ENCODE assay signal across 1 cellular context in genomic region chr19:14051980-14052379, GRCh38.
TF ChIP-seq lines count a peak whose summit lies in the region.

No MANE protein-coding gene starts in this region.

TF ChIP-seq in HepG2, 621 proteins besides CTCF, POLR2A, EP300 and RAD21:
- TF ChIP-seq ZNF768 (CRISPR knock-in tag; IDR thresholded peaks at IDR 0.05) (peak; percentile 70; the same call in 1 of the 2 replicates), ARID5B (CRISPR knock-in tag; IDR thresholded peaks at IDR 0.05) (no peak), CSRNP2 (CRISPR knock-in tag; conservative IDR thresholded peaks at IDR 0.05; ENCODE audit: low read depth) (no peak)
